In genomic region chr2:156321243-156321904, GRCh38 we compare ENCODE assay signal across 1 cellular context.
TF ChIP-seq lines count a peak whose summit lies in the region.

No MANE protein-coding gene starts in this region.

TF ChIP-seq in HepG2, 621 proteins besides CTCF, POLR2A, EP300 and RAD21 (continued from another document):
- TF ChIP-seq U2AF2 (IDR thresholded peaks at IDR 0.05; ENCODE audit: low read depth, low read length) (no peak), ZNF841 (CRISPR knock-in tag; IDR thresholded peaks at IDR 0.05; ENCODE audit: borderline replicate concordance) (no peak), ZNF354B (CRISPR knock-in tag; IDR thresholded peaks at IDR 0.05) (no peak), NFATC3 (CRISPR knock-in tag; IDR thresholded peaks at IDR 0.05) (no peak), KLF13 (CRISPR knock-in tag; IDR thresholded peaks at IDR 0.05) (no peak), KAT7 (CRISPR knock-in tag; IDR thresholded peaks at IDR 0.05; ENCODE audit: borderline replicate concordance) (no peak), KDM6A (CRISPR knock-in tag; IDR thresholded peaks at IDR 0.05; ENCODE audit: low read depth) (no peak), MEIS2 (CRISPR knock-in tag; IDR thresholded peaks at IDR 0.05) (no peak), NBN (conservative IDR thresholded peaks at IDR 0.05) (no peak), ZEB1 (IDR thresholded peaks at IDR 0.05; ENCODE audit: insufficient replicate concordance, low read depth) (no peak), ZNF274 (CRISPR knock-in tag; IDR thresholded peaks at IDR 0.05) (no peak), AGO2 (optimal IDR thresholded peaks at IDR 0.05; ENCODE audit: low read depth, low read length) (no peak)
- TF ChIP-seq, protein P1, sequence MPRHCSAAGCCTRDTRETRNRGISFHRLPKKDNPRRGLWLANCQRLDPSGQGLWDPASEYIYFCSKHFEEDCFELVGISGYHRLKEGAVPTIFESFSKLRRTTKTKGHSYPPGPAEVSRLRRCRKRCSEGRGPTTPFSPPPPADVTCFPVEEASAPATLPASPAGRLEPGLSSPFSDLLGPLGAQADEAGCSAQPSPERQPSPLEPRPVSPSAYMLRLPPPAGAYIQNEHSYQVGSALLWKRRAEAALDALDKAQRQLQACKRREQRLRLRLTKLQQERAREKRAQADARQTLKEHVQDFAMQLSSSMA (CRISPR knock-in tag; IDR thresholded peaks at IDR 0.05) = no peak
- TF ChIP-seq, protein P2, sequence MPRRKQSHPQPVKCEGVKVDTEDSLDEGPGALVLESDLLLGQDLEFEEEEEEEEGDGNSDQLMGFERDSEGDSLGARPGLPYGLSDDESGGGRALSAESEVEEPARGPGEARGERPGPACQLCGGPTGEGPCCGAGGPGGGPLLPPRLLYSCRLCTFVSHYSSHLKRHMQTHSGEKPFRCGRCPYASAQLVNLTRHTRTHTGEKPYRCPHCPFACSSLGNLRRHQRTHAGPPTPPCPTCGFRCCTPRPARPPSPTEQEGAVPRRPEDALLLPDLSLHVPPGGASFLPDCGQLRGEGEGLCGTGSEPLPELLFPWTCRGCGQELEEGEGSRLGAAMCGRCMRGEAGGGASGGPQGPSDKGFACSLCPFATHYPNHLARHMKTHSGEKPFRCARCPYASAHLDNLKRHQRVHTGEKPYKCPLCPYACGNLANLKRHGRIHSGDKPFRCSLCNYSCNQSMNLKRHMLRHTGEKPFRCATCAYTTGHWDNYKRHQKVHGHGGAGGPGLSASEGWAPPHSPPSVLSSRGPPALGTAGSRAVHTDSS (CRISPR knock-in tag; conservative IDR thresholded peaks at IDR 0.05) = no peak
- TF ChIP-seq, protein P3, sequence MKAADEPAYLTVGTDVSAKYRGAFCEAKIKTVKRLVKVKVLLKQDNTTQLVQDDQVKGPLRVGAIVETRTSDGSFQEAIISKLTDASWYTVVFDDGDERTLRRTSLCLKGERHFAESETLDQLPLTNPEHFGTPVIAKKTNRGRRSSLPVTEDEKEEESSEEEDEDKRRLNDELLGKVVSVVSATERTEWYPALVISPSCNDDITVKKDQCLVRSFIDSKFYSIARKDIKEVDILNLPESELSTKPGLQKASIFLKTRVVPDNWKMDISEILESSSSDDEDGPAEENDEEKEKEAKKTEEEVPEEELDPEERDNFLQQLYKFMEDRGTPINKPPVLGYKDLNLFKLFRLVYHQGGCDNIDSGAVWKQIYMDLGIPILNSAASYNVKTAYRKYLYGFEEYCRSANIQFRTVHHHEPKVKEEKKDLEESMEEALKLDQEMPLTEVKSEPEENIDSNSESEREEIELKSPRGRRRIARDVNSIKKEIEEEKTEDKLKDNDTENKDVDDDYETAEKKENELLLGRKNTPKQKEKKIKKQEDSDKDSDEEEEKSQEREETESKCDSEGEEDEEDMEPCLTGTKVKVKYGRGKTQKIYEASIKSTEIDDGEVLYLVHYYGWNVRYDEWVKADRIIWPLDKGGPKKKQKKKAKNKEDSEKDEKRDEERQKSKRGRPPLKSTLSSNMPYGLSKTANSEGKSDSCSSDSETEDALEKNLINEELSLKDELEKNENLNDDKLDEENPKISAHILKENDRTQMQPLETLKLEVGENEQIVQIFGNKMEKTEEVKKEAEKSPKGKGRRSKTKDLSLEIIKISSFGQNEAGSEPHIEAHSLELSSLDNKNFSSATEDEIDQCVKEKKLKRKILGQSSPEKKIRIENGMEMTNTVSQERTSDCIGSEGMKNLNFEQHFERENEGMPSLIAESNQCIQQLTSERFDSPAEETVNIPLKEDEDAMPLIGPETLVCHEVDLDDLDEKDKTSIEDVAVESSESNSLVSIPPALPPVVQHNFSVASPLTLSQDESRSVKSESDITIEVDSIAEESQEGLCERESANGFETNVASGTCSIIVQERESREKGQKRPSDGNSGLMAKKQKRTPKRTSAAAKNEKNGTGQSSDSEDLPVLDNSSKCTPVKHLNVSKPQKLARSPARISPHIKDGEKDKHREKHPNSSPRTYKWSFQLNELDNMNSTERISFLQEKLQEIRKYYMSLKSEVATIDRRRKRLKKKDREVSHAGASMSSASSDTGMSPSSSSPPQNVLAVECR (CRISPR knock-in tag; IDR thresholded peaks at IDR 0.05; ENCODE audit: borderline replicate concordance) = no peak
- TF ChIP-seq, protein P4, sequence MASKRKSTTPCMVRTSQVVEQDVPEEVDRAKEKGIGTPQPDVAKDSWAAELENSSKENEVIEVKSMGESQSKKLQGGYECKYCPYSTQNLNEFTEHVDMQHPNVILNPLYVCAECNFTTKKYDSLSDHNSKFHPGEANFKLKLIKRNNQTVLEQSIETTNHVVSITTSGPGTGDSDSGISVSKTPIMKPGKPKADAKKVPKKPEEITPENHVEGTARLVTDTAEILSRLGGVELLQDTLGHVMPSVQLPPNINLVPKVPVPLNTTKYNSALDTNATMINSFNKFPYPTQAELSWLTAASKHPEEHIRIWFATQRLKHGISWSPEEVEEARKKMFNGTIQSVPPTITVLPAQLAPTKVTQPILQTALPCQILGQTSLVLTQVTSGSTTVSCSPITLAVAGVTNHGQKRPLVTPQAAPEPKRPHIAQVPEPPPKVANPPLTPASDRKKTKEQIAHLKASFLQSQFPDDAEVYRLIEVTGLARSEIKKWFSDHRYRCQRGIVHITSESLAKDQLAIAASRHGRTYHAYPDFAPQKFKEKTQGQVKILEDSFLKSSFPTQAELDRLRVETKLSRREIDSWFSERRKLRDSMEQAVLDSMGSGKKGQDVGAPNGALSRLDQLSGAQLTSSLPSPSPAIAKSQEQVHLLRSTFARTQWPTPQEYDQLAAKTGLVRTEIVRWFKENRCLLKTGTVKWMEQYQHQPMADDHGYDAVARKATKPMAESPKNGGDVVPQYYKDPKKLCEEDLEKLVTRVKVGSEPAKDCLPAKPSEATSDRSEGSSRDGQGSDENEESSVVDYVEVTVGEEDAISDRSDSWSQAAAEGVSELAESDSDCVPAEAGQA (IDR thresholded peaks at IDR 0.05; ENCODE audit: low read depth) = no peak
- TF ChIP-seq, protein P4 (CRISPR knock-in tag; IDR thresholded peaks at IDR 0.05; ENCODE audit: borderline replicate concordance) = no peak
TF ChIP-seq in HepG2: peak in this region for 0.
